In genomic region chr3:195044411-195044810, GRCh38 we compare ENCODE assay signal across 20 cellular contexts.
DNase-seq lines count a peak whose midpoint lies in the region; ATAC-seq and TF ChIP-seq lines count a peak whose summit lies in the region.
"Had no signal": no experiment of that assay in that cellular context is flagged by ENCODE, and none has a peak within 500 bp of the region (broad histone marks: within the 10 kb centered on the region; RNA-seq: fewer than 3 reads in every experiment).

No MANE protein-coding gene starts in this region.

- H3K27me3 ChIP-seq in sigmoid colon (no peaks in the 10 kb centered on the region), aorta (ENCODE audit: control insufficient read depth in 1 of 2, insufficient read depth in 2 of 2, low read length in 1 of 2) (no peaks in the 10 kb centered on the region)
- H3K27me3 ChIP-seq: BLaER1 had no signal

- peaks cover 9% of the 10 kb centered on the region for H3K27me3 Mint-ChIP-seq in dendritic cell treated with granulocyte-macrophage colony-stimulating factor and Interleukin-4, amounts not matched to agents 40 ng/mL and 50 ng/mL, for 4 days

- peak overlapping the region; percentile 50 for H3K27ac Mint-ChIP-seq in dendritic cell treated with granulocyte-macrophage colony-stimulating factor and Interleukin-4, amounts not matched to agents 40 ng/mL and 50 ng/mL, for 4 days
- H3K27ac Mint-ChIP-seq: CD14-positive monocyte; CD4-positive, alpha-beta memory T cell; GM23338; HFFc6 had no signal

- peak; percentile 30 for DNase-seq in activated effector memory CD4-positive, alpha-beta T cell treated with anti-CD3 and anti-CD28 coated beads, Interleukin-2, amount 50 U/mL, for 16 hours
- DNase-seq in activated effector memory CD4-positive, alpha-beta T cell treated with Interleukin-2 at 50 U/mL for 16 hours = no peak
- DNase-seq in mesenteric fat pad (ENCODE audit: low spot score) (peak; percentile 69), sigmoid colon (peak; percentile 50), NCI-H446 treated with DMSO at 0.1 percent for 48 hours (lab: John Stamatoyannopoulos, UW) (no peak), aorta (no peak)
- DNase-seq: 8988T; CD4-positive, alpha-beta memory T cell; DMS153; DMS79; GDM1; H7; HFFc6 had no signal

- TF ChIP-seq POLR2A in sigmoid colon (IDR thresholded peaks at IDR 0.05) = no peak

- no peaks in the 10 kb centered on the region for H3K4me1 ChIP-seq in sigmoid colon
- H3K4me1 ChIP-seq in aorta (ENCODE audit: control insufficient read depth in 1 of 2, insufficient read depth in 2 of 2, low read length in 2 of 2) = no peaks in the 10 kb centered on the region

- no peak overlapping the region for H3K4me3 Mint-ChIP-seq in dendritic cell treated with granulocyte-macrophage colony-stimulating factor and Interleukin-4, amounts not matched to agents 40 ng/mL and 50 ng/mL, for 4 days
- H3K4me3 Mint-ChIP-seq: CD14-positive monocyte; CD4-positive, alpha-beta memory T cell; GM23338; HFFc6 had no signal

- no peak for ATAC-seq in GM21526 (IDR thresholded peaks at IDR 0.05; ENCODE audit: low FRiP score, unreplicated experiment)
- no peak for ATAC-seq in aorta (ENCODE audit: low FRiP score)
- ATAC-seq: GM23338, HCT116 had no signal

- H3K36me3 ChIP-seq in sigmoid colon (no peaks in the 10 kb centered on the region), aorta (ENCODE audit: control insufficient read depth in 1 of 2, insufficient read depth in 2 of 2, low read length in 1 of 2) (no peaks in the 10 kb centered on the region)
- H3K36me3 ChIP-seq: BLaER1 had no signal

- no peaks in the 10 kb centered on the region for H3K36me3 Mint-ChIP-seq in dendritic cell treated with granulocyte-macrophage colony-stimulating factor and Interleukin-4, amounts not matched to agents 40 ng/mL and 50 ng/mL, for 4 days (ENCODE audit: low read depth)
- H3K36me3 Mint-ChIP-seq: CD4-positive, alpha-beta memory T cell had no signal

- H3K4me1 Mint-ChIP-seq in dendritic cell treated with granulocyte-macrophage colony-stimulating factor and Interleukin-4, amounts not matched to agents 40 ng/mL and 50 ng/mL, for 4 days (ENCODE audit: low read depth) = peaks cover 49% of the 10 kb centered on the region
- H3K4me1 Mint-ChIP-seq: CD4-positive, alpha-beta memory T cell had no signal

- H3K9me3 Mint-ChIP-seq in dendritic cell treated with granulocyte-macrophage colony-stimulating factor and Interleukin-4, amounts not matched to agents 40 ng/mL and 50 ng/mL, for 4 days = no peaks in the 10 kb centered on the region
- H3K9me3 Mint-ChIP-seq: CD4-positive, alpha-beta memory T cell; GM23338; HFFc6 had no signal

- 88 to 93% methylated on average over 7 of the region's 7 CpGs for WGBS in sigmoid colon, 2 donors
- WGBS in aorta, 2 donors = 88 to 98% methylated on average over 7 of the region's 7 CpGs

- no peak for TF ChIP-seq CTCF in sigmoid colon (IDR thresholded peaks at IDR 0.05)

- H3K9me3 ChIP-seq in sigmoid colon (no peaks in the 10 kb centered on the region), aorta (ENCODE audit: control insufficient read depth, low read length) (no peaks in the 10 kb centered on the region)
- H3K9me3 ChIP-seq: BLaER1 had no signal

- intact Hi-C loops in dendritic cell treated with granulocyte-macrophage colony-stimulating factor and Interleukin-4, amounts not matched to agents 40 ng/mL and 50 ng/mL, for 4 days (cut with micrococcal nuclease) = no loop called here
- intact Hi-C loops in sigmoid colon (cut with DNase I) (no loop called here), aorta (cut with DNase I) (no loop called here)

- no peak for TF ChIP-seq EP300 in sigmoid colon (IDR thresholded peaks at IDR 0.05)

- H3K4me3 ChIP-seq in sigmoid colon = no peak overlapping the region
- H3K4me3 ChIP-seq in aorta (ENCODE audit: low read length in 2 of 2) = no peak overlapping the region
- H3K4me3 ChIP-seq: BLaER1, GM23338 had no signal

- H3K27ac ChIP-seq in sigmoid colon (no peak overlapping the region), aorta (ENCODE audit: low read depth in 1 of 2, low read length in 2 of 2) (no peak overlapping the region)
- H3K27ac ChIP-seq: BLaER1, HL-60 had no signal

Comparison
In these comparisons a context has a peak if more than half of its experiments do, and no peak if none do; other contexts are left out.
1. DNase-seq: peak in activated effector memory CD4-positive, alpha-beta T cell treated with anti-CD3 and anti-CD28 coated beads, Interleukin-2, amount 50 U/mL, for 16 hours (single experiment), mesenteric fat pad (single experiment) and sigmoid colon (single experiment); none in activated effector memory CD4-positive, alpha-beta T cell treated with Interleukin-2 at 50 U/mL for 16 hours (single experiment), NCI-H446 treated with DMSO at 0.1 percent for 48 hours (single experiment) and aorta (0 of 2).